In genomic region chr11:83006877-83007330, GRCh38 we compare ENCODE assay signal across 9 cellular contexts.
DNase-seq lines count a peak whose midpoint lies in the region; ATAC-seq and TF ChIP-seq lines count a peak whose summit lies in the region.
"Had no signal": no experiment of that assay in that cellular context is flagged by ENCODE, and none has a peak within 500 bp of the region (broad histone marks: within the 10 kb centered on the region; RNA-seq: fewer than 3 reads in every experiment).

No MANE protein-coding gene starts in this region.

- H3K79me2 ChIP-seq in smooth muscle cell (ENCODE audit: low read depth): peaks cover 54% of the 10 kb centered on the region

- H2AFZ ChIP-seq in IMR-90 (replicated peaks; ENCODE audit: low read length, poor library complexity) (no peak overlapping the region), smooth muscle cell (ENCODE audit: low read depth) (no peak overlapping the region)

- no TSS peak for BruUV-seq in IMR-90 (replicated peaks; lab: Mats Ljungman, UMichigan)

- no peak overlapping the region for H4K5ac ChIP-seq in IMR-90 (ENCODE audit: low read depth, low read length)

- no peak for ATAC-seq in IMR-90 (ENCODE audit: low read depth)

- H3K14ac ChIP-seq in IMR-90 (replicated peaks; ENCODE audit: low read depth, low read length): no peak overlapping the region

- TF ChIP-seq RAD21 in IMR-90 (IDR thresholded peaks at IDR 0.05; ENCODE audit: low read length): no peak

- in situ Hi-C loops in GM13977 (cut with MboI; ENCODE audit: low pct_unique_long_range_greater_than_20kb, low sequenced_read_pairs, unreplicated experiment): no loop called here
- in situ Hi-C loops in IMR-90 (cut with MboI; ENCODE audit: low sequenced_read_pairs): no loop called here
- in situ Hi-C loops in brain microvascular endothelial cell (cut with HindIII; ENCODE audit: low pct_ligation_motif_present, low sequenced_read_pairs): no loop called here

- POLR2A ChIA-PET in IMR-90 (lab: Charles Lee; ENCODE audit: unreplicated experiment): no interaction called here

- no peak overlapping the region for H3K4me2 ChIP-seq in IMR-90 (ENCODE audit: low read depth, low read length)
- H3K4me2 ChIP-seq in smooth muscle cell: no peak overlapping the region
- H3K4me2 ChIP-seq: KMS-11 had no signal

- H3K4me1 ChIP-seq in IMR-90 (ENCODE audit: control insufficient read depth, insufficient read depth, low read length) (peaks cover 12% of the 10 kb centered on the region), breast epithelium (peaks cover 0 to 3% of the 10 kb centered on the region in 2 donors), esophagus muscularis mucosa (peaks cover 30 to 47% (median 40%) of the 10 kb centered on the region in 4 donors), smooth muscle cell (ENCODE audit: low read depth) (peaks cover 14% of the 10 kb centered on the region)

- H3K27ac ChIP-seq in IMR-90 (ENCODE audit: insufficient read depth, low read length): no peak overlapping the region
- H3K27ac ChIP-seq in breast epithelium: peak overlapping the region; percentile 1 to 41
- no peak overlapping the region for H3K27ac ChIP-seq in esophagus muscularis mucosa (replicated peaks in 1 of 4)
- no peak overlapping the region for H3K27ac ChIP-seq in brain microvascular endothelial cell
- H3K27ac ChIP-seq in smooth muscle cell (ENCODE audit: low read depth): no peak overlapping the region
- H3K27ac ChIP-seq: KMS-11 had no signal

- no peak overlapping the region for H2BK5ac ChIP-seq in IMR-90 (ENCODE audit: low read depth, low read length, poor library complexity, severe bottlenecking)

- TF ChIP-seq EP300 in esophagus muscularis mucosa (IDR thresholded peaks at IDR 0.05): no peak

- H2BK120ac ChIP-seq in IMR-90 (ENCODE audit: low read depth, low read length): 0 out of 2 replicates have a peak overlapping the region, but pooled peaks have one; percentile 19

- H3K23ac ChIP-seq in IMR-90 (ENCODE audit: low read depth, low read length): peak overlapping the region; percentile 24; the same call in 1 of the 2 replicates

- H3K9ac ChIP-seq in IMR-90 (ENCODE audit: low read depth, low read length): no peak overlapping the region
- no peak overlapping the region for H3K9ac ChIP-seq in smooth muscle cell (ENCODE audit: low read depth)
- H3K9ac ChIP-seq: KMS-11 had no signal

- H3K18ac ChIP-seq in IMR-90 (ENCODE audit: low read depth, low read length): no peak overlapping the region

- dilution Hi-C loops in IMR-90 (cut with HindIII; ENCODE audit: low sequenced_read_pairs, unreplicated experiment): no loop called here

- no peak overlapping the region for H3K56ac ChIP-seq in IMR-90 (ENCODE audit: extremely low read depth, insufficient read depth, low read length)

- H2BK15ac ChIP-seq in IMR-90 (ENCODE audit: low read depth, low read length): no peak overlapping the region

- no peak overlapping the region for H2AK5ac ChIP-seq in IMR-90 (ENCODE audit: low read depth, low read length)

- H3K9me3 ChIP-seq in IMR-90 (ENCODE audit: control insufficient read depth, insufficient read depth, low read length): no peaks in the 10 kb centered on the region
- H3K9me3 ChIP-seq in breast epithelium: no peaks in the 10 kb centered on the region
- no peaks in the 10 kb centered on the region for H3K9me3 ChIP-seq in esophagus muscularis mucosa
- H3K9me3 ChIP-seq in smooth muscle cell (replicated peaks; ENCODE audit: low read depth): no peaks in the 10 kb centered on the region

- H4K20me1 ChIP-seq in IMR-90 (ENCODE audit: insufficient read depth, low read length): peaks cover 7% of the 10 kb centered on the region; the same call in 1 of the 2 replicates
- peaks cover 33% of the 10 kb centered on the region for H4K20me1 ChIP-seq in smooth muscle cell (ENCODE audit: low read depth)

- H2AK9ac ChIP-seq in IMR-90 (replicated peaks; ENCODE audit: low read depth, low read length, poor library complexity): no peak overlapping the region

- no peak overlapping the region for H4K91ac ChIP-seq in IMR-90 (ENCODE audit: insufficient read depth, low read depth, low read length)

- intact Hi-C loops in IMR-90 (cut with micrococcal nuclease) (no loop called here), breast epithelium (cut with DNase I; ENCODE audit: low total_unique reads) (no loop called here), esophagus muscularis mucosa (cut with DNase I) (no loop called here)

- H3K4me3 ChIP-seq in IMR-90 (ENCODE audit: insufficient read depth, low read depth, low read length): no peak overlapping the region
- H3K4me3 ChIP-seq in breast epithelium: no peak overlapping the region
- H3K4me3 ChIP-seq in esophagus muscularis mucosa: no peak overlapping the region
- no peak overlapping the region for H3K4me3 ChIP-seq in brain microvascular endothelial cell (ENCODE audit: low read depth, low read length)
- no peak overlapping the region for H3K4me3 ChIP-seq in smooth muscle cell

- DNase-seq in GM13977 (ENCODE audit: low spot score) (peak; percentile 58), GM20000 (ENCODE audit: low spot score) (peak; percentile 51), IMR-90 (no peak), breast epithelium (ENCODE audit: low spot score in 2 of 2) (no peak), esophagus muscularis mucosa (ENCODE audit: extremely low spot score) (no peak), brain microvascular endothelial cell (no peak), smooth muscle cell (lab: John Stamatoyannopoulos, UW; ENCODE audit: unreplicated experiment) (no peak), iPS-NIHi7 (ENCODE audit: extremely low spot score) (no peak)

- CTCF ChIA-PET in IMR-90 (lab: Yijun Ruan, JAX): no interaction called here

- TF ChIP-seq POLR2A in IMR-90 (IDR thresholded peaks at IDR 0.05; ENCODE audit: low read depth, low read length) (no peak), breast epithelium (IDR thresholded peaks at IDR 0.05) (no peak), esophagus muscularis mucosa (IDR thresholded peaks at IDR 0.05; ENCODE audit: low read depth) (no peak)

- no CpG with 5 or more reads among the region's 1 CpG for WGBS in IMR-90 (ENCODE audit: extremely low coverage in 2 of 2, insufficient read length in 1 of 2), 2 experiments
- 78% methylated on average over 1 of the region's 1 CpG for WGBS in esophagus muscularis mucosa
- WGBS in smooth muscle cell (ENCODE audit: low lambda C conversion rate): 97% methylated on average over 1 of the region's 1 CpG

- H3F3A ChIP-seq in smooth muscle cell (ENCODE audit: low read depth): peaks cover 13% of the 10 kb centered on the region

- no peak overlapping the region for H2BK20ac ChIP-seq in IMR-90 (ENCODE audit: low read depth, low read length)

- no peak overlapping the region for H3K4ac ChIP-seq in IMR-90 (ENCODE audit: low read depth, low read length)

- H3K36me3 ChIP-seq in IMR-90 (ENCODE audit: control insufficient read depth, insufficient read depth, low read length) (no peaks in the 10 kb centered on the region), breast epithelium (no peaks in the 10 kb centered on the region), esophagus muscularis mucosa (no peaks in the 10 kb centered on the region), brain microvascular endothelial cell (replicated peaks) (no peaks in the 10 kb centered on the region), smooth muscle cell (ENCODE audit: low read depth) (no peaks in the 10 kb centered on the region)

- H3K79me1 ChIP-seq in IMR-90 (ENCODE audit: low read depth in 1 of 2, low read length in 2 of 2): peaks cover 30 to 37% of the 10 kb centered on the region in 2 experiments

- H3K27me3 ChIP-seq in IMR-90 (ENCODE audit: control insufficient read depth, insufficient read depth, low read length) (no peaks in the 10 kb centered on the region), breast epithelium (no peaks in the 10 kb centered on the region), esophagus muscularis mucosa (no peaks in the 10 kb centered on the region), brain microvascular endothelial cell (replicated peaks) (no peaks in the 10 kb centered on the region), smooth muscle cell (ENCODE audit: low read depth) (no peaks in the 10 kb centered on the region)

- no peak for TF ChIP-seq CTCF in GM13977 (IDR thresholded peaks at IDR 0.05; ENCODE audit: extremely low read depth, insufficient read depth, missing control alignments)
- no peak for TF ChIP-seq CTCF in GM20000 (IDR thresholded peaks at IDR 0.05; ENCODE audit: extremely low read depth, missing control alignments)
- no peak for TF ChIP-seq CTCF in IMR-90 (conservative IDR thresholded peaks at IDR 0.05; ENCODE audit: low read depth, low read length)
- TF ChIP-seq CTCF in breast epithelium (IDR thresholded peaks at IDR 0.05): no peak
- no peak for TF ChIP-seq CTCF in esophagus muscularis mucosa (IDR thresholded peaks at IDR 0.05)
- no peak for TF ChIP-seq CTCF in brain microvascular endothelial cell (IDR thresholded peaks at IDR 0.05; ENCODE audit: low read depth, low read length, missing control alignments)
- no peak for TF ChIP-seq CTCF in smooth muscle cell (IDR thresholded peaks at IDR 0.05; ENCODE audit: borderline replicate concordance, insufficient read depth, poor library complexity, severe bottlenecking)

- no peak overlapping the region for H4K8ac ChIP-seq in IMR-90 (ENCODE audit: low read depth in 2 of 2, low read length in 2 of 2)

- peaks cover 16% of the 10 kb centered on the region for H3K9me1 ChIP-seq in IMR-90 (ENCODE audit: insufficient read depth, low read length)

TF ChIP-seq in IMR-90, 13 proteins besides CTCF, POLR2A, EP300 and RAD21 (continues in another document):
- TF ChIP-seq CEBPB (IDR thresholded peaks at IDR 0.05; ENCODE audit: low read depth, low read length) (no peak), MXI1 (IDR thresholded peaks at IDR 0.05; ENCODE audit: borderline replicate concordance, low read depth, low read length) (no peak), NFE2L2 (IDR thresholded peaks at IDR 0.05; ENCODE audit: low read depth, low read length) (no peak), USF2 (IDR thresholded peaks at IDR 0.05; ENCODE audit: low read depth, low read length) (no peak), RCOR1 (IDR thresholded peaks at IDR 0.05; ENCODE audit: insufficient replicate concordance, low read length) (no peak), SMC3 (IDR thresholded peaks at IDR 0.05; ENCODE audit: low read depth, low read length) (no peak), CHD1 (IDR thresholded peaks at IDR 0.05; ENCODE audit: low read depth, low read length) (no peak), MAZ (IDR thresholded peaks at IDR 0.05; ENCODE audit: borderline replicate concordance, low read depth, low read length) (no peak), MAFK (IDR thresholded peaks at IDR 0.05; ENCODE audit: low read depth, low read length) (no peak)

Comparison
In these comparisons a context has a peak if more than half of its experiments do, and no peak if none do; other contexts are left out.
1. DNase-seq: peak in GM13977 (single experiment) and GM20000 (single experiment); none in IMR-90 (single experiment), breast epithelium (0 of 2), esophagus muscularis mucosa (single experiment), brain microvascular endothelial cell (single experiment), smooth muscle cell (single experiment) and iPS-NIHi7 (single experiment).
2. H3K27ac ChIP-seq: peak in breast epithelium (2 of 2); none in IMR-90 (single experiment), esophagus muscularis mucosa (0 of 4), brain microvascular endothelial cell (single experiment) and smooth muscle cell (single experiment).